In genomic region chr11:125025968-125026367, GRCh38 we compare ENCODE assay signal across 29 cellular contexts. TPM values are rescaled to one million over a fixed set of nuclear protein-coding genes. Genes with fewer than 3 reads are reported as not detected.
A peak's percentile ranks its signal among the peaks of the same experiment; 100 is the strongest.
DNase-seq lines count a peak whose midpoint lies in the region; ATAC-seq and TF ChIP-seq lines count a peak whose summit lies in the region.
"Had no signal": no experiment of that assay in that cellular context is flagged by ENCODE, and none has a peak within 500 bp of the region (broad histone marks: within the 10 kb centered on the region; RNA-seq: fewer than 3 reads in every experiment).

No MANE protein-coding gene starts in this region.

- H3K79me2 ChIP-seq in neural progenitor cell (ENCODE audit: low read depth), result no peaks in the 10 kb centered on the region

- H3K9me3 ChIP-seq in neural progenitor cell (ENCODE audit: low read depth), result no peaks in the 10 kb centered on the region
- H3K9me3 ChIP-seq: HAP-1, SJSA1 had no signal

- POLR2A ChIA-PET in WTC11 (lab: Charles Lee), result no interaction called here

- peaks cover 9% of the 10 kb centered on the region for H3K9me3 Mint-ChIP-seq in WTC11
- peaks cover 9% of the 10 kb centered on the region for H3K9me3 Mint-ChIP-seq in neural progenitor cell
- H3K9me3 Mint-ChIP-seq: HFFc6 had no signal

- H3K4me1 Mint-ChIP-seq in WTC11, result no peaks in the 10 kb centered on the region
- no peaks in the 10 kb centered on the region for H3K4me1 Mint-ChIP-seq in neural progenitor cell
- H3K4me1 Mint-ChIP-seq: CD4-positive, alpha-beta memory T cell; IgD-negative memory B cell had no signal

- CTCF ChIA-PET in WTC11 (lab: Charles Lee), result interaction anchor here (0.6 to 0.8 kb wide), 2 partner anchors 116 to 403 kb away, joined by 3 to 4 read pairs; no protein-coding TSS in a partner anchor

- H3K9ac ChIP-seq in neural progenitor cell, result no peak overlapping the region
- H3K9ac ChIP-seq: GM23248 had no signal

- H3K4me3 Mint-ChIP-seq in WTC11, result no peak overlapping the region
- H3K4me3 Mint-ChIP-seq in neural progenitor cell, result no peak overlapping the region
- H3K4me3 Mint-ChIP-seq: CD4-positive, alpha-beta memory T cell; HFFc6; IgD-negative memory B cell had no signal

- H3K27me3 Mint-ChIP-seq in WTC11 (ENCODE audit: low read depth) (no peaks in the 10 kb centered on the region), neural progenitor cell (ENCODE audit: insufficient read depth, low read depth) (peaks cover 3% of the 10 kb centered on the region)
- H3K27me3 Mint-ChIP-seq: CD4-positive, alpha-beta memory T cell; IgD-negative memory B cell had no signal

- H3K4me3 ChIP-seq in GM12865 (ENCODE audit: low read depth, low read length) (no peak overlapping the region), neural progenitor cell (no peak overlapping the region)
- H3K4me3 ChIP-seq in Jurkat, Clone E6-1 (ENCODE audit: low read length), result no peak overlapping the region
- H3K4me3 ChIP-seq: GM23248, HAP-1, SJSA1 had no signal

- no peak overlapping the region for H2AFZ ChIP-seq in neural progenitor cell (replicated peaks)
- H2AFZ ChIP-seq: GM23248 had no signal

- H3K4me2 ChIP-seq in neural progenitor cell, result no peak overlapping the region

- H3K36me3 Mint-ChIP-seq in WTC11 (no peaks in the 10 kb centered on the region), neural progenitor cell (peaks cover 9% of the 10 kb centered on the region)

- no peaks in the 10 kb centered on the region for H3F3A ChIP-seq in neural progenitor cell (ENCODE audit: low read depth)

- DNase-seq in GM12865 (ENCODE audit: low read depth) (peak; percentile 1), WTC11 (ENCODE audit: low spot score) (peak; percentile 12), neural progenitor cell (ENCODE audit: low spot score) (peak; percentile 16), NCI-H446 treated with DMSO at 0.1 percent for 48 hours (lab: John Stamatoyannopoulos, UW) (no peak)
- DNase-seq in Jurkat, Clone E6-1 (ENCODE audit: low read depth, low spot score), result peak; percentile 8
- no peak for DNase-seq in activated CD8-positive, alpha-beta memory T cell treated with anti-CD3 and anti-CD28 coated beads for 24 hours
- DNase-seq: C1 segment of cervical spinal cord; CD4-positive, alpha-beta memory T cell; COR-L47; EL; GM23248; HFFc6; Karpas-422; NCI-H1048; NCI-H1417; NCI-H1694; NCI-H2029 treated with DMSO at 0.1 percent for 48 hours; NCI-H2171; NCI-H226; NCI-H510A treated with DMSO at 0.1 percent for 48 hours; NK-92 treated with Interleukin-12 subunit alpha and Interleukin-12 subunit beta, amount 100 ng/mL, for 24 hours; PC-3; T-helper 2 cell had no signal

- no peaks in the 10 kb centered on the region for H3K36me3 ChIP-seq in neural progenitor cell
- H3K36me3 ChIP-seq: HAP-1, SJSA1 had no signal

- TF ChIP-seq POLR2A in GM18505 (IDR thresholded peaks at IDR 0.05; ENCODE audit: borderline replicate concordance, extremely low read depth, insufficient read depth, insufficient read length), result no peak

- no peak overlapping the region for H3K27ac Mint-ChIP-seq in WTC11
- no peak overlapping the region for H3K27ac Mint-ChIP-seq in neural progenitor cell
- H3K27ac Mint-ChIP-seq: CD4-positive, alpha-beta memory T cell; HFFc6; IgD-negative memory B cell had no signal

- H4K20me1 ChIP-seq in neural progenitor cell (ENCODE audit: low read depth), result no peaks in the 10 kb centered on the region

- no peaks in the 10 kb centered on the region for H3K27me3 ChIP-seq in neural progenitor cell
- H3K27me3 ChIP-seq: SJSA1 had no signal

- ATAC-seq in WTC11 (peak; percentile 39; the same call in 1 of the 2 replicates), GM18505 (IDR thresholded peaks at IDR 0.05; ENCODE audit: unreplicated experiment) (no peak)
- ATAC-seq: PC-3, Right ventricle myocardium inferior had no signal

- H3K4me1 ChIP-seq in neural progenitor cell, result no peaks in the 10 kb centered on the region
- H3K4me1 ChIP-seq: HAP-1, SJSA1 had no signal

- H3K27ac ChIP-seq in neural progenitor cell, result no peak overlapping the region
- H3K27ac ChIP-seq: GM23248, SJSA1 had no signal

- TF ChIP-seq CTCF in GM12865 (IDR thresholded peaks at IDR 0.05; ENCODE audit: insufficient read depth, low read depth, low read length, missing control alignments) (no peak), WTC11 (IDR thresholded peaks at IDR 0.05) (no peak), neural progenitor cell (IDR thresholded peaks at IDR 0.05) (no peak)

TF ChIP-seq in WTC11, 78 proteins besides CTCF, POLR2A, EP300 and RAD21 (continues in another document):
- TF ChIP-seq ATF6 (CRISPR knock-in tag; IDR thresholded peaks at IDR 0.05) (no peak), FOXP1 (CRISPR knock-in tag; IDR thresholded peaks at IDR 0.05; ENCODE audit: borderline replicate concordance) (no peak), GTF2I (CRISPR knock-in tag; conservative IDR thresholded peaks at IDR 0.05) (no peak), ZNF532 (CRISPR knock-in tag; IDR thresholded peaks at IDR 0.05; ENCODE audit: borderline replicate concordance) (no peak), ETV6 (CRISPR knock-in tag; IDR thresholded peaks at IDR 0.05) (no peak)
- TF ChIP-seq, protein P1, sequence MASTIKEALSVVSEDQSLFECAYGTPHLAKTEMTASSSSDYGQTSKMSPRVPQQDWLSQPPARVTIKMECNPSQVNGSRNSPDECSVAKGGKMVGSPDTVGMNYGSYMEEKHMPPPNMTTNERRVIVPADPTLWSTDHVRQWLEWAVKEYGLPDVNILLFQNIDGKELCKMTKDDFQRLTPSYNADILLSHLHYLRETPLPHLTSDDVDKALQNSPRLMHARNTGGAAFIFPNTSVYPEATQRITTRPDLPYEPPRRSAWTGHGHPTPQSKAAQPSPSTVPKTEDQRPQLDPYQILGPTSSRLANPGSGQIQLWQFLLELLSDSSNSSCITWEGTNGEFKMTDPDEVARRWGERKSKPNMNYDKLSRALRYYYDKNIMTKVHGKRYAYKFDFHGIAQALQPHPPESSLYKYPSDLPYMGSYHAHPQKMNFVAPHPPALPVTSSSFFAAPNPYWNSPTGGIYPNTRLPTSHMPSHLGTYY (CRISPR knock-in tag; IDR thresholded peaks at IDR 0.05), result no peak

RNA-seq across cellular contexts. Expression of gene SLC37A2, which starts 37.1 kb away (rescaled TPM):
- polyA plus RNA-seq in Jurkat, Clone E6-1 (2012; ENCODE audit: insufficient read depth, insufficient read length), result 4.3 TPM
- total RNA-seq in WTC11 (2021) (1.3 to 2.2 TPM (median 2.1 TPM) in 3 replicates), neural progenitor cell (ENCODE audit: low replicate concordance) (1.4 and 3.3 TPM in 2 replicates)
- total RNA-seq: A673 had no signal
- polyA plus RNA-seq: CD4-positive, alpha-beta memory T cell had no signal

Comparison
In these comparisons a context has a peak if more than half of its experiments do, and no peak if none do; other contexts are left out.
1. DNase-seq: peak in GM12865 (single experiment), Jurkat, Clone E6-1 (single experiment), WTC11 (single experiment) and neural progenitor cell (single experiment); none in NCI-H446 treated with DMSO at 0.1 percent for 48 hours (single experiment) and activated CD8-positive, alpha-beta memory T cell treated with anti-CD3 and anti-CD28 coated beads for 24 hours (single experiment).